Comparison of ENCODE assay signal across 17 cellular contexts in genomic region chr5:149239917-149240316, GRCh38. TPM values are rescaled to one million over a fixed set of nuclear protein-coding genes. Genes with fewer than 3 reads are reported as not detected.
DNase-seq lines count a peak whose midpoint lies in the region; ATAC-seq and TF ChIP-seq lines count a peak whose summit lies in the region.
"Had no signal": no experiment of that assay in that cellular context is flagged by ENCODE, and none has a peak within 500 bp of the region (broad histone marks: within the 10 kb centered on the region; RNA-seq: fewer than 3 reads in every experiment).

No MANE protein-coding gene starts in this region.

- TF ChIP-seq POLR2A in upper lobe of left lung (IDR thresholded peaks at IDR 0.05) = no peak

- H3K27me3 ChIP-seq in colonic mucosa (no peaks in the 10 kb centered on the region), upper lobe of left lung (no peaks in the 10 kb centered on the region)
- H3K27me3 ChIP-seq: body of pancreas had no signal

- CTCF ChIA-PET in activated CD4-positive, alpha-beta T cell treated with anti-CD3 and anti-CD28 coated beads, Interleukin-2, amount 10 ng/mL, durations not matched to agents 7 days and 5 days (lab: Charles Lee) = interaction anchor here (0.8 to 1.2 kb wide), 3 partner anchors 11 to 203 kb away, joined by 3 to 5 read pairs (median 4); no protein-coding TSS in a partner anchor

- peaks cover 4% of the 10 kb centered on the region for H3K36me3 Mint-ChIP-seq in activated T-cell treated with anti-CD3 and anti-CD28 coated beads, Interleukin-2, amount 50 U/mL, for 24 hours (ENCODE audit: low read depth)
- H3K36me3 Mint-ChIP-seq in activated CD4-positive, alpha-beta T cell treated with anti-CD3 and anti-CD28 coated beads, Interleukin-2, amount 10 ng/mL, durations not matched to agents 7 days and 5 days (ENCODE audit: low read depth) = peaks cover 8% of the 10 kb centered on the region
- H3K36me3 Mint-ChIP-seq: neural progenitor cell had no signal

- no peaks in the 10 kb centered on the region for H3K36me3 ChIP-seq in colonic mucosa
- peaks cover 0 to 45% (median 0%) of the 10 kb centered on the region in 4 donors for H3K36me3 ChIP-seq in upper lobe of left lung
- H3K36me3 ChIP-seq: neural progenitor cell had no signal

- no peak for TF ChIP-seq EP300 in upper lobe of left lung (IDR thresholded peaks at IDR 0.05)

- intact Hi-C loops in colonic mucosa (cut with DNase I) = no loop called here

- no peak overlapping the region for H3K9ac ChIP-seq in colonic mucosa (ENCODE audit: low read depth in 2 of 2, low read length in 2 of 2)
- H3K9ac ChIP-seq: neural progenitor cell had no signal

- H3K9me3 ChIP-seq in colonic mucosa (no peaks in the 10 kb centered on the region), upper lobe of left lung (no peaks in the 10 kb centered on the region)
- H3K9me3 ChIP-seq: body of pancreas had no signal

- POLR2A ChIA-PET in activated CD4-positive, alpha-beta T cell treated with anti-CD3 and anti-CD28 coated beads, Interleukin-2, amount 10 ng/mL, durations not matched to agents 7 days and 5 days (lab: Charles Lee) = no interaction called here

- H3K4me3 ChIP-seq in colonic mucosa = no peak overlapping the region
- H3K4me3 ChIP-seq in upper lobe of left lung = no peak overlapping the region
- H3K4me3 ChIP-seq: body of pancreas, neural progenitor cell had no signal

- 67 to 75% methylated on average over 1 to 2 of the region's 2 CpGs for WGBS in upper lobe of left lung, 2 donors

- peaks cover 9% of the 10 kb centered on the region for H3K9me3 Mint-ChIP-seq in activated T-cell treated with anti-CD3 and anti-CD28 coated beads, Interleukin-2, amount 50 U/mL, for 24 hours
- no peaks in the 10 kb centered on the region for H3K9me3 Mint-ChIP-seq in activated CD4-positive, alpha-beta T cell treated with anti-CD3 and anti-CD28 coated beads, Interleukin-2, amount 10 ng/mL, durations not matched to agents 7 days and 5 days
- H3K9me3 Mint-ChIP-seq: neural progenitor cell had no signal

- H3K27ac ChIP-seq in colonic mucosa (peak overlapping the region; percentile 50), upper lobe of left lung (peak overlapping the region in 1 of 4 donors; percentile 35)
- H3K27ac ChIP-seq: body of pancreas, neural progenitor cell had no signal

- peaks cover 44% of the 10 kb centered on the region for H3K4me1 Mint-ChIP-seq in activated T-cell treated with anti-CD3 and anti-CD28 coated beads, Interleukin-2, amount 50 U/mL, for 24 hours (ENCODE audit: low read depth)
- H3K4me1 Mint-ChIP-seq in activated CD4-positive, alpha-beta T cell treated with anti-CD3 and anti-CD28 coated beads, Interleukin-2, amount 10 ng/mL, durations not matched to agents 7 days and 5 days = peaks cover 40% of the 10 kb centered on the region
- H3K4me1 Mint-ChIP-seq: neural progenitor cell had no signal

- no peak overlapping the region for H3K4me3 Mint-ChIP-seq in activated T-cell treated with anti-CD3 and anti-CD28 coated beads, Interleukin-2, amount 50 U/mL, for 24 hours
- no peak overlapping the region for H3K4me3 Mint-ChIP-seq in activated CD4-positive, alpha-beta T cell treated with anti-CD3 and anti-CD28 coated beads, Interleukin-2, amount 10 ng/mL, durations not matched to agents 7 days and 5 days
- H3K4me3 Mint-ChIP-seq: neural progenitor cell had no signal

- ATAC-seq in stimulated activated naive CD8-positive, alpha-beta T cell treated with anti-CD3 and anti-CD28 coated beads, Interleukin-15, Interleukin-2, amounts not matched to agents 100 U/mL and 50 U/mL, for 24 hours = peak; percentile 4
- ATAC-seq in upper lobe of left lung (ENCODE audit: low FRiP score in 2 of 2) = no peak
- ATAC-seq: body of pancreas had no signal

- peak; percentile 56 for DNase-seq in activated T-cell treated with anti-CD3 and anti-CD28 coated beads, Interleukin-2, amount 50 U/mL, for 24 hours
- DNase-seq in activated T-cell treated with anti-CD3 and anti-CD28 coated beads for 4 hours = no peak
- peak; percentile 8 for DNase-seq in activated CD4-positive, alpha-beta T cell treated with anti-CD3 and anti-CD28 coated beads, Interleukin-2, amount 10 ng/mL, durations not matched to agents 7 days and 5 days
- DNase-seq in colonic mucosa = no peak
- DNase-seq in stimulated activated naive CD8-positive, alpha-beta T cell treated with anti-CD3 and anti-CD28 coated beads, Interleukin-15, Interleukin-2, amounts not matched to agents 100 U/mL and 50 U/mL, for 24 hours = peak; percentile 9
- no peak for DNase-seq in NCI-H187 treated with DMSO at 0.1 percent for 48 hours (lab: John Stamatoyannopoulos, UW)
- no peak for DNase-seq in upper lobe of left lung
- no peak for DNase-seq in dermis blood vessel endothelial cell
- DNase-seq: cortex of kidney, hippocampal formation, IMR-90, mesenchymal stem cell, NCI-H1694 treated with DMSO at 0.1 percent for 48 hours, NCI-H446, retina had no signal

- no peaks in the 10 kb centered on the region for H3K27me3 Mint-ChIP-seq in activated T-cell treated with anti-CD3 and anti-CD28 coated beads, Interleukin-2, amount 50 U/mL, for 24 hours
- H3K27me3 Mint-ChIP-seq in activated CD4-positive, alpha-beta T cell treated with anti-CD3 and anti-CD28 coated beads, Interleukin-2, amount 10 ng/mL, durations not matched to agents 7 days and 5 days = peaks cover 7% of the 10 kb centered on the region

- TF ChIP-seq CTCF in colonic mucosa (IDR thresholded peaks at IDR 0.05) = no peak
- TF ChIP-seq CTCF in upper lobe of left lung (IDR thresholded peaks at IDR 0.05) = no peak

- peak overlapping the region; percentile 93 for H3K27ac Mint-ChIP-seq in activated T-cell treated with anti-CD3 and anti-CD28 coated beads, Interleukin-2, amount 50 U/mL, for 24 hours
- H3K27ac Mint-ChIP-seq in activated CD4-positive, alpha-beta T cell treated with anti-CD3 and anti-CD28 coated beads, Interleukin-2, amount 10 ng/mL, durations not matched to agents 7 days and 5 days = peak overlapping the region; percentile 98
- H3K27ac Mint-ChIP-seq: neural progenitor cell had no signal

- no peaks in the 10 kb centered on the region for H3K4me1 ChIP-seq in colonic mucosa
- no peaks in the 10 kb centered on the region for H3K4me1 ChIP-seq in upper lobe of left lung
- H3K4me1 ChIP-seq: body of pancreas, neural progenitor cell had no signal

RNA-seq across cellular contexts. Expression of gene AFAP1L1, which starts 31.7 kb away (rescaled TPM):
- total RNA-seq in activated CD4-positive, alpha-beta T cell treated with anti-CD3 and anti-CD28 coated beads, Interleukin-2, amount 10 ng/mL, durations not matched to agents 7 days and 5 days = not detected
- total RNA-seq in colonic mucosa (1 to 10 TPM; 1.6 to 4.0 TPM), upper lobe of left lung (10 to 100 TPM; 15.1 to 40.8 (median 26.5) TPM), dermis blood vessel endothelial cell (234 and 264 TPM in 2 replicates)

Comparison
In these comparisons a context has a peak if more than half of its experiments do, and no peak if none do; other contexts are left out.
1. DNase-seq: peak in activated T-cell treated with anti-CD3 and anti-CD28 coated beads, Interleukin-2, amount 50 U/mL, for 24 hours (single experiment), activated CD4-positive, alpha-beta T cell treated with anti-CD3 and anti-CD28 coated beads, Interleukin-2, amount 10 ng/mL, durations not matched to agents 7 days and 5 days (single experiment) and stimulated activated naive CD8-positive, alpha-beta T cell treated with anti-CD3 and anti-CD28 coated beads, Interleukin-15, Interleukin-2, amounts not matched to agents 100 U/mL and 50 U/mL, for 24 hours (single experiment); none in activated T-cell treated with anti-CD3 and anti-CD28 coated beads for 4 hours (single experiment), colonic mucosa (single experiment), NCI-H187 treated with DMSO at 0.1 percent for 48 hours (single experiment), upper lobe of left lung (0 of 2) and dermis blood vessel endothelial cell (single experiment).